In the genomic region with DNA sequence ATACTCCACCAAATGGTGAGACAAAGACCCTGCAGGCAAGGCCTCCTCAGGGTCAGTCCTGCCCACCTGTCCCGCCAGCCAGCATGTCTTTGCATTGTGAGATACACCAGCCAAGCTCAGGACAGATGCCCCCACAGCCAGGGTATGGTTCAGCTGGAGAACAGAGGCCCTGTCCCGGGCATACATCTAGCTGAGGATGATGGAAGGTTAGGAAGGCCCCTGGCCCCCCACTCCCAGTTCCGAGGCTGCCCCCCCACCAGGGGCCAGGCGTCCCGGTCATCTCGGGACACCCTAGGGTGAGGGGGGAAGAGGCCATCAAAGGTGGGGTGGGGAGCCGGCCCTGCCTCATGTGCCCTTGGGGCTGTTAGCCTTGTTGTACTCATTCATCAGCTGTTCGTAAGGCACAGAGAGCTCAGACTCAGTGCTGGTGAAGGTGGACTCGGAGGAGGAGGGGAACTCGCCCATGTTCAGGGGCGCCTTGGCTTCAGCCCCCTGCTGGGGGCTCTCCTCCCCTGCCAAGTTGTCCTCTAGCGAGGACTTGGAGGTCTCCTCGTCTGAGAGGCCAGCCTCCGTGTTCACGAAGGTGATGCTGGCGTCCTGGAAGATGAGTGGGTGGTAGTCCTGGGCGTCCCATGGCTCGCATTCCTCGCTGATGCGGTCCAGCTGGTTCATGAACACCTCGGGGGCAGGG, we compare ENCODE assay signal across 17 cellular contexts. TPM values are rescaled to one million over a fixed set of nuclear protein-coding genes. Genes with fewer than 3 reads are reported as not detected.
"Had no signal": no experiment of that assay in that cellular context is flagged by ENCODE, and none has a peak within 500 bp of the region (broad histone marks: within the 10 kb centered on the region; RNA-seq: fewer than 3 reads in every experiment).

No MANE protein-coding gene starts in this region.

- H3K4me3 ChIP-seq: breast epithelium, MG63, Peyer's patch, SJCRH30 had no signal

- H3K4me2 ChIP-seq: SK-N-SH had no signal

- DNase-seq: activated B cell treated with CpG ODN at 0.5 μM for 24 hours; activated CD4-positive, alpha-beta T cell treated with anti-CD3 and anti-CD28 coated beads for 4 hours; activated CD8-positive, alpha-beta memory T cell treated with anti-CD3 and anti-CD28 coated beads, Interleukin-2, amount 50 U/mL, for 4 hours; activated effector memory CD4-positive, alpha-beta T cell treated with Interleukin-2 at 50 U/mL for 16 hours; activated naive CD4-positive, alpha-beta T cell; activated T-cell treated with anti-CD3 and anti-CD28 coated beads, Interleukin-2, amount 50 U/mL, for 1 hour; NCI-H1417 treated with DMSO at 0.1 percent for 48 hours; NCI-H1694; NCI-H2107; NCI-H2171 treated with DMSO at 0.1 percent for 48 hours; NCI-H774 had no signal

- H3K27ac ChIP-seq: breast epithelium, RWPE1, SJCRH30 had no signal

- H3K36me3 ChIP-seq: breast epithelium, MG63 had no signal

- H3K9me3 ChIP-seq: breast epithelium, MG63, Peyer's patch, SJCRH30, SK-N-SH had no signal

- H3K9ac ChIP-seq: SK-N-SH had no signal

- H3K4me1 ChIP-seq: breast epithelium had no signal

- H3K27me3 ChIP-seq: breast epithelium, MG63, Peyer's patch, SJCRH30 had no signal

RNA-seq across cellular contexts. Expression of a gene that starts 38.6 kb away (rescaled TPM):
- total RNA-seq: activated B cell treated with CpG ODN at 0.5 μM for 24 hours had no signal
- polyA plus RNA-seq: SK-N-SH had no signal
